ENCODE assay signal across 8 cellular contexts in the genomic region with DNA sequence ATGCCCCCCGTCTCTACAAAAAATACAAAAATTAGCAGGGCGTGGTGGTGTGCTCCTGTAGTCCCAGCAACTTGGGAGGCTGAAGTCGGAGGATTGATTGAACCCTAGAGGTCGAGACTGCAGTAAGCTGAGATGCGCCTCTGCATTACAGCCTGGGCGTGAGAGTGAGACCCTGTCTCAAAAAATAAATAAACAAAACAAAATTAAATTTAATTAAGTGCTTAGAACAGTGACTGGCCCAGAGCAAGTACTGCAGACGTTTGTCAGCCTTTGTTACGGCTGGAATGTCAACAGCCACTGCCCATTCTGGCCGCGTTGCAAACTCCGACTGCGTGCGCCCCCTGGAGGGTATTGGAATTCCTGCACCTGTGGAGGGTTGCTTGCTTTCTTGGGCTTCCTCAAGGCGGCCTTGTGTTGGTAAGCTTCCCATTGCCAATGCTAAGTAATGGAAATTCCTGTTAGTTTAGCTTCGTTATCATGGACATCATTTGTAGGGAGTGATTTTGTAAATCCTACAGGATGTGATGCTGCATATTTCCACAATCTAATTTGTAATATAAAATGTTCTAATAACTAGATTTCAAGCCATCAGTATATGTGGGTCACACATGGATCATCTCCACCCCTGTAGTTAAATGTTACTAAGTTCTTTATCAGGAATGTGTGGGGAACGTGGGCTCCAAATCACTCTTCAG. TPM values are rescaled to one million over a fixed set of nuclear protein-coding genes. Genes with fewer than 3 reads are reported as not detected.
A peak's percentile ranks its signal among the peaks of the same experiment; 100 is the strongest.
DNase-seq lines count a peak whose midpoint lies in the region; ATAC-seq, FAIRE-seq and TF ChIP-seq lines count a peak whose summit lies in the region.

No MANE protein-coding gene starts in this region.

- TF ChIP-seq CTCF in 22Rv1 (IDR thresholded peaks at IDR 0.05) (peak; percentile 97), Loucy (conservative IDR thresholded peaks at IDR 0.05; ENCODE audit: low read length) (peak; percentile 95), SU-DHL-6 (IDR thresholded peaks at IDR 0.05; ENCODE audit: insufficient read depth, low read length, poor library complexity, severe bottlenecking) (peak; percentile 84), cardiac muscle cell (IDR thresholded peaks at IDR 0.05; ENCODE audit: low read depth, low read length) (peak; percentile 96)

- H3K9me2 ChIP-seq in Loucy (replicated peaks; ENCODE audit: low read depth, low read length) (no peaks in the 10 kb centered on the region), SU-DHL-6 (replicated peaks; ENCODE audit: insufficient read depth, low read length) (no peaks in the 10 kb centered on the region)

- FAIRE-seq in GM12891 (lab: Jason Lieb, UNC) = peak; percentile 60

- no peak for TF ChIP-seq POLR2A in GM12891 (IDR thresholded peaks at IDR 0.05; ENCODE audit: low read depth, low read length)

- H3K9me3 ChIP-seq in Loucy (ENCODE audit: insufficient read depth, low read depth, low read length) (no peaks in the 10 kb centered on the region), SU-DHL-6 (ENCODE audit: insufficient read depth, low read length) (no peaks in the 10 kb centered on the region), cardiac muscle cell (ENCODE audit: low read depth) (no peaks in the 10 kb centered on the region)

- no peak overlapping the region for H3K9ac ChIP-seq in Loucy (ENCODE audit: low read depth, low read length, poor library complexity, severe bottlenecking)
- H3K9ac ChIP-seq in SU-DHL-6 (ENCODE audit: low read length) = no peak overlapping the region

- H2AFZ ChIP-seq in Loucy (ENCODE audit: low read length) (peak overlapping the region; percentile 70; the same call in 1 of the 2 replicates), SU-DHL-6 (ENCODE audit: low read depth, low read length, severe bottlenecking) (no peak overlapping the region)

- H3K27ac ChIP-seq in 22Rv1 (no peak overlapping the region), SU-DHL-6 (ENCODE audit: low read depth, low read length) (no peak overlapping the region), cardiac muscle cell (no peak overlapping the region)

- no peaks in the 10 kb centered on the region for H3F3A ChIP-seq in Loucy (ENCODE audit: low read depth)
- H3F3A ChIP-seq in SU-DHL-6 (ENCODE audit: insufficient read depth) = no peaks in the 10 kb centered on the region

- peak; percentile 60 for DNase-seq in GM12891 (ENCODE audit: insufficient read length, low spot score)
- DNase-seq in activated naive CD8-positive, alpha-beta T cell treated with anti-CD3 and anti-CD28 coated beads, Interleukin-2, amount 50 U/mL, for 16 hours (ENCODE audit: low read depth, low spot score) = peak; percentile 38
- peak; percentile 86 to 89 for DNase-seq in cardiac muscle cell (ENCODE audit: low read depth in 1 of 2, low spot score in 1 of 2)
- DNase-seq in putamen (ENCODE audit: low spot score) = peak; percentile 41

- H3K4me2 ChIP-seq in Loucy (ENCODE audit: low read depth, low read length, poor library complexity, severe bottlenecking) = no peak overlapping the region
- H3K4me2 ChIP-seq in SU-DHL-6 (ENCODE audit: low read depth, low read length, poor library complexity, severe bottlenecking) = no peak overlapping the region

- H3K79me2 ChIP-seq in Loucy (ENCODE audit: insufficient read depth, low read length) (no peaks in the 10 kb centered on the region), SU-DHL-6 (ENCODE audit: insufficient read depth, low read length) (no peaks in the 10 kb centered on the region)

- H4K20me1 ChIP-seq in Loucy (ENCODE audit: insufficient read depth, low read length, poor library complexity, severe bottlenecking) = no peaks in the 10 kb centered on the region
- no peaks in the 10 kb centered on the region for H4K20me1 ChIP-seq in SU-DHL-6 (ENCODE audit: low read depth, low read length)

- H3K27me3 ChIP-seq in Loucy (ENCODE audit: insufficient read depth, low read length, poor library complexity, severe bottlenecking) (no peaks in the 10 kb centered on the region), SU-DHL-6 (ENCODE audit: low read length) (no peaks in the 10 kb centered on the region), cardiac muscle cell (peaks cover 35% of the 10 kb centered on the region)

- ATAC-seq in GM18858 (IDR thresholded peaks at IDR 0.05; ENCODE audit: unreplicated experiment) = no peak

- no peaks in the 10 kb centered on the region for H3K36me3 ChIP-seq in Loucy (ENCODE audit: insufficient read depth, low read length)
- H3K36me3 ChIP-seq in SU-DHL-6 (ENCODE audit: low read length) = no peaks in the 10 kb centered on the region
- H3K36me3 ChIP-seq in cardiac muscle cell = no peaks in the 10 kb centered on the region

- H3K4me1 ChIP-seq in Loucy (ENCODE audit: insufficient read depth, low read length, poor library complexity, severe bottlenecking) (no peaks in the 10 kb centered on the region), cardiac muscle cell (ENCODE audit: low read depth) (no peaks in the 10 kb centered on the region)

- H3K4me3 ChIP-seq in Loucy (ENCODE audit: low read length, poor library complexity, severe bottlenecking) (no peak overlapping the region), SU-DHL-6 (ENCODE audit: insufficient read depth, low read length, poor library complexity, severe bottlenecking) (no peak overlapping the region), cardiac muscle cell (no peak overlapping the region)

TF ChIP-seq in GM12891, 5 proteins besides CTCF, POLR2A, EP300 and RAD21:
- TF ChIP-seq SPI1 (IDR thresholded peaks at IDR 0.05; ENCODE audit: low read depth, low read length) (no peak), POLR2AphosphoS5 (IDR thresholded peaks at IDR 0.05; ENCODE audit: low read depth, low read length) (no peak), TAF1 (IDR thresholded peaks at IDR 0.05; ENCODE audit: low read depth, low read length) (no peak), POU2F2 (IDR thresholded peaks at IDR 0.05; ENCODE audit: low read depth, low read length) (no peak), PAX5 (IDR thresholded peaks at IDR 0.05; ENCODE audit: insufficient read depth, low read length, severe bottlenecking) (no peak)

RNA-seq across cellular contexts. Expression of a gene that starts 15.9 kb away (rescaled TPM):
- not detected for polyA plus RNA-seq in GM12891 (2012; ENCODE audit: low read depth, missing spikeins)
- 0.81 and 3.0 TPM in 2 replicates for total RNA-seq in cardiac muscle cell
- 1.00 TPM in 1 of 2 replicates, not detected in the other for polyA plus RNA-seq in cardiac muscle cell

RNA-seq across cellular contexts. Expression of a gene that starts 19.4 kb away (rescaled TPM):
- polyA plus RNA-seq in GM12891 (2012; ENCODE audit: low read depth, missing spikeins) = not detected
- 0.21 TPM in 1 of 2 replicates, not detected in the other for total RNA-seq in cardiac muscle cell
- polyA plus RNA-seq in cardiac muscle cell = 0.30 TPM in 1 of 2 replicates, not detected in the other

RNA-seq across cellular contexts. Expression of a gene that starts 58.6 kb away (rescaled TPM):
- 0.14 TPM for polyA plus RNA-seq in GM12891 (2012; ENCODE audit: low read depth, missing spikeins)
- 0.92 and 1.3 TPM in 2 replicates for total RNA-seq in cardiac muscle cell
- polyA plus RNA-seq in cardiac muscle cell = 0.99 and 1.4 TPM in 2 replicates
